8 cellular contexts compared by ENCODE assay signal in genomic region chr12:111368291-111368683, GRCh38. TPM values are rescaled to one million over a fixed set of nuclear protein-coding genes. Genes with fewer than 3 reads are reported as not detected.
DNase-seq lines count a peak whose midpoint lies in the region; ATAC-seq, FAIRE-seq and TF ChIP-seq lines count a peak whose summit lies in the region.

No MANE protein-coding gene starts in this region.

- WGBS in body of pancreas, 2 donors: 0% methylated on average over 5 to 13 of the region's 13 CpGs
- under 1% methylated on average over 13 of the region's 13 CpGs for WGBS in liver
- 0% methylated on average over 13 of the region's 13 CpGs; no CpG with 5 or more reads in 1 of the 2 donors for WGBS in transverse colon (ENCODE audit: low coverage in 1 of 2), 2 donors

- no peak for TF ChIP-seq RAD21 in liver (IDR thresholded peaks at IDR 0.05)

- peak overlapping the region; percentile 59 to 78 (median 72); a peak in 21 of 22 replicates for H3K27ac ChIP-seq in BLaER1 treated with 17β-estradiol and CSF1 and Interleukin-3, amounts not matched to agents 10 nM and 100 nM
- H3K27ac ChIP-seq in body of pancreas (peak overlapping the region; percentile 77 to 87 (median 84)), liver (ENCODE audit: low read depth in 1 of 2, low read length in 2 of 2) (peak overlapping the region; percentile 65 to 88), transverse colon (peak overlapping the region; percentile 77 to 89 (median 82))

- H3K4me1 ChIP-seq in BLaER1 treated with 17β-estradiol and CSF1 and Interleukin-3, amounts not matched to agents 10 nM and 100 nM: peaks cover 36 to 58% (median 48%) of the 10 kb centered on the region in 10 experiments
- H3K4me1 ChIP-seq in body of pancreas: peaks cover 59% of the 10 kb centered on the region
- peaks cover 13 to 44% (median 31%) of the 10 kb centered on the region in 4 donors for H3K4me1 ChIP-seq in liver (ENCODE audit: control insufficient read depth in 4 of 4, insufficient read depth in 4 of 4, low read length in 3 of 4)
- H3K4me1 ChIP-seq in transverse colon: peaks cover 7 to 24% (median 20%) of the 10 kb centered on the region in 4 donors

- H4K20me1 ChIP-seq in BLaER1 treated with 17β-estradiol and CSF1 and Interleukin-3, amounts not matched to agents 10 nM and 100 nM: peaks cover 7 to 34% (median 17%) of the 10 kb centered on the region in 11 experiments; a peak in 14 of 22 replicates

- H3K36me3 ChIP-seq in BLaER1 treated with 17β-estradiol and CSF1 and Interleukin-3, amounts not matched to agents 10 nM and 100 nM: peaks cover 8 to 40% (median 28%) of the 10 kb centered on the region in 11 experiments; a peak in 21 of 22 replicates
- no peaks in the 10 kb centered on the region for H3K36me3 ChIP-seq in body of pancreas (replicated peaks in 1 of 2; ENCODE audit: insufficient read depth in 1 of 2, low read depth in 2 of 2)
- no peaks in the 10 kb centered on the region for H3K36me3 ChIP-seq in liver (ENCODE audit: control insufficient read depth in 4 of 4, insufficient read depth in 3 of 4, low read depth in 1 of 4, low read length in 3 of 4)
- H3K36me3 ChIP-seq in transverse colon: peaks cover 0 to 3% (median 0%) of the 10 kb centered on the region in 4 donors

- intact Hi-C loops in body of pancreas (cut with DNase I): no loop called here
- intact Hi-C loops in transverse colon (cut with DNase I; ENCODE audit: low total_unique reads): no loop called here

- TF ChIP-seq EP300 in transverse colon (IDR thresholded peaks at IDR 0.05; ENCODE audit: low read depth): no peak

- ATAC-seq in body of pancreas: no peak

- peak overlapping the region; percentile 97 to 100 (median 98) for H3K4me2 ChIP-seq in BLaER1 treated with 17β-estradiol and CSF1 and Interleukin-3, amounts not matched to agents 10 nM and 100 nM

- no peak for TF ChIP-seq CTCF in body of pancreas (IDR thresholded peaks at IDR 0.05)
- no peak for TF ChIP-seq CTCF in liver (IDR thresholded peaks at IDR 0.05; ENCODE audit: low read depth, low read length, missing input control)
- TF ChIP-seq CTCF in transverse colon (IDR thresholded peaks at IDR 0.05): no peak

- in situ Hi-C loops in transverse colon (cut with MboI; ENCODE audit: low pct_ligation_motif_present in 1 of 4, low pct_unique_long_range_greater_than_20kb in 1 of 4, low sequenced_read_pairs in 3 of 4): no loop called here

- peak overlapping the region; percentile 76 to 90 (median 85) for H3K9ac ChIP-seq in BLaER1 treated with 17β-estradiol and CSF1 and Interleukin-3, amounts not matched to agents 10 nM and 100 nM
- H3K9ac ChIP-seq in liver (ENCODE audit: low read depth in 1 of 2, low read length in 2 of 2): peak overlapping the region; percentile 56 to 77

- no peak for FAIRE-seq in GM12892 (lab: Jason Lieb, UNC)

- no peak for TF ChIP-seq POLR2A in body of pancreas (IDR thresholded peaks at IDR 0.05)
- TF ChIP-seq POLR2A in transverse colon (IDR thresholded peaks at IDR 0.05): no peak
- TF ChIP-seq POLR2A in GM12892 (IDR thresholded peaks at IDR 0.05; ENCODE audit: low read depth, low read length): no peak

- peaks cover 0 to 8% (median 2%) of the 10 kb centered on the region in 11 experiments; a peak in 11 of 22 replicates for H3K9me3 ChIP-seq in BLaER1 treated with 17β-estradiol and CSF1 and Interleukin-3, amounts not matched to agents 10 nM and 100 nM (replicated peaks in 1 of 11)
- H3K9me3 ChIP-seq in body of pancreas (no peaks in the 10 kb centered on the region), liver (ENCODE audit: control insufficient read depth in 4 of 4, low read length in 3 of 4) (no peaks in the 10 kb centered on the region), transverse colon (no peaks in the 10 kb centered on the region)

- DNase-seq in HT-29 (ENCODE audit: low spot score): peak; percentile 23
- peak; percentile 30 to 57 (median 40) for DNase-seq in body of pancreas
- peak; percentile 58 for DNase-seq in transverse colon
- DNase-seq in GM12892 (ENCODE audit: insufficient read length): no peak
- DNase-seq in kidney glomerular epithelial cell (lab: John Stamatoyannopoulos, UW): no peak
- DNase-seq in A172 (ENCODE audit: low spot score): no peak

- peak overlapping the region; percentile 82 to 99 (median 91) for H3K4me3 ChIP-seq in BLaER1 treated with 17β-estradiol and CSF1 and Interleukin-3, amounts not matched to agents 10 nM and 100 nM
- H3K4me3 ChIP-seq in body of pancreas (peak overlapping the region; percentile 62 to 85), liver (ENCODE audit: low read depth in 1 of 3, low read length in 3 of 3) (peak overlapping the region; percentile 71 to 96 (median 86)), transverse colon (peak overlapping the region; percentile 71 to 97 (median 84))

- no peaks in the 10 kb centered on the region for H3K27me3 ChIP-seq in BLaER1 treated with 17β-estradiol and CSF1 and Interleukin-3, amounts not matched to agents 10 nM and 100 nM
- no peaks in the 10 kb centered on the region for H3K27me3 ChIP-seq in body of pancreas
- no peaks in the 10 kb centered on the region for H3K27me3 ChIP-seq in liver (ENCODE audit: control insufficient read depth in 4 of 4, insufficient read depth in 4 of 4, low read length in 3 of 4)
- no peaks in the 10 kb centered on the region for H3K27me3 ChIP-seq in transverse colon

TF ChIP-seq in liver, 16 proteins besides CTCF, POLR2A, EP300 and RAD21:
- TF ChIP-seq JUND (IDR thresholded peaks at IDR 0.05) (no peak), NR2F2 (IDR thresholded peaks at IDR 0.05) (no peak), TAF1 (conservative IDR thresholded peaks at IDR 0.05) (no peak), ATF3 (IDR thresholded peaks at IDR 0.05) (no peak)

RNA-seq across cellular contexts. Expression of gene PHETA1, which starts 0.6 kb away (rescaled TPM):
- 9.3 and 9.9 TPM in 2 replicates for total RNA-seq in HT-29 (2014; rRNA removed; shearing (Covaris generic))
- total RNA-seq in body of pancreas (10 to 100 TPM; 20.4 to 31.4 TPM), liver (1 to 10 TPM; 2.4 to 5.7 TPM), transverse colon (10 to 100 TPM; 22.4 to 34.8 (median 28.1) TPM)
- polyA plus RNA-seq in liver: 1 to 10 TPM; 2.5 to 5.4 TPM
- 1.3 TPM for polyA plus RNA-seq in GM12892 (2012; ENCODE audit: missing spikeins)
- 9.4 and 16.6 TPM in 2 replicates for total RNA-seq in A172 (2014; rRNA removed; shearing (Covaris generic))

RNA-seq across cellular contexts. Expression of gene SH2B3, which starts 37.4 kb away (rescaled TPM):
- total RNA-seq in HT-29 (2014; rRNA removed; shearing (Covaris generic)): 1.7 and 2.4 TPM in 2 replicates
- total RNA-seq in body of pancreas (10 to 100 TPM; 23.1 to 41.9 TPM), liver (10 to 100 TPM; 10.7 to 18.7 TPM), transverse colon (10 to 100 TPM; 22.3 to 99.1 (median 43.6) TPM)
- 1 to 10 TPM; 4.4 to 6.9 TPM for polyA plus RNA-seq in liver
- polyA plus RNA-seq in GM12892 (2012; ENCODE audit: missing spikeins): 15.8 TPM
- 30.5 and 32.3 TPM in 2 replicates for total RNA-seq in A172 (2014; rRNA removed; shearing (Covaris generic))

Comparison
In these comparisons a context has a peak if more than half of its experiments do, and no peak if none do; other contexts are left out.
1. DNase-seq: peak in HT-29 (single experiment), body of pancreas (4 of 4) and transverse colon (single experiment); none in GM12892 (single experiment), kidney glomerular epithelial cell (single experiment) and A172 (single experiment).
2. Peak in every context shown above with its lines, with median percentiles within 50 percentile points of each other: H3K27ac ChIP-seq and H3K4me3 ChIP-seq.